ENCODE assay signal across 12 cellular contexts in genomic region chr6:169263836-169264608, GRCh38. TPM values are rescaled to one million over a fixed set of nuclear protein-coding genes. Genes with fewer than 3 reads are reported as not detected.
DNase-seq lines count a peak whose midpoint lies in the region; ATAC-seq and TF ChIP-seq lines count a peak whose summit lies in the region.
"Had no signal": no experiment of that assay in that cellular context is flagged by ENCODE, and none has a peak within 500 bp of the region (broad histone marks: within the 10 kb centered on the region; RNA-seq: fewer than 3 reads in every experiment).

No MANE protein-coding gene starts in this region.

- no peaks in the 10 kb centered on the region for H3K9me3 Mint-ChIP-seq in activated T-cell treated with anti-CD3 and anti-CD28 coated beads, Interleukin-2, amount 50 U/mL, for 4 hours
- H3K9me3 Mint-ChIP-seq: T-helper 2 cell treated with Interferon-gamma antibody and Interleukin-4, amounts not matched to agents 5 μg/mL and 100 μg/mL, for 36 hours had no signal

- TF ChIP-seq POLR2A in body of pancreas (IDR thresholded peaks at IDR 0.05) = no peak

- no peaks in the 10 kb centered on the region for H3K4me1 ChIP-seq in BE2C
- H3K4me1 ChIP-seq in body of pancreas = no peaks in the 10 kb centered on the region
- H3K4me1 ChIP-seq: tibial nerve had no signal

- no peak overlapping the region for H3K4me3 ChIP-seq in BE2C (ENCODE audit: low read depth, low read length)
- H3K4me3 ChIP-seq in body of pancreas = no peak overlapping the region
- H3K4me3 ChIP-seq: tibial nerve had no signal

- H3K36me3 ChIP-seq in BE2C (no peaks in the 10 kb centered on the region), body of pancreas (replicated peaks in 1 of 2; ENCODE audit: insufficient read depth in 1 of 2, low read depth in 2 of 2) (no peaks in the 10 kb centered on the region)
- H3K36me3 ChIP-seq: tibial nerve had no signal

- H3K27ac ChIP-seq in body of pancreas = no peak overlapping the region
- H3K27ac ChIP-seq: tibial nerve had no signal

- H3K9me3 ChIP-seq in BE2C (no peaks in the 10 kb centered on the region), body of pancreas (no peaks in the 10 kb centered on the region)
- H3K9me3 ChIP-seq: tibial nerve had no signal

- DNase-seq in BE2C = peak; percentile 44
- peak; percentile 75 for DNase-seq in HT1080 (ENCODE audit: low read depth)
- DNase-seq in body of pancreas = peak; percentile 23 to 66 (median 54)
- DNase-seq in left lobe of liver (ENCODE audit: low spot score) = peak; percentile 55
- no peak for DNase-seq in NCI-H2171 treated with DMSO at 0.1 percent for 48 hours (lab: John Stamatoyannopoulos, UW)
- DNase-seq in activated T-cell treated with anti-CD3 and anti-CD28 coated beads, Interleukin-2, amount 50 U/mL, for 4 hours = no peak
- no peak for DNase-seq in LoVo (ENCODE audit: low spot score)
- no peak for DNase-seq in activated CD4-positive, alpha-beta T cell treated with anti-CD3 and anti-CD28 coated beads for 4 hours
- DNase-seq: activated gamma-delta T cell, MV-4-11 had no signal

- ATAC-seq in body of pancreas = peak; percentile 24
- ATAC-seq in left lobe of liver = peak; percentile 57
- ATAC-seq in activated T-cell treated with anti-CD3 and anti-CD28 coated beads, Interleukin-2, amount 50 U/mL, for 4 hours = no peak

- no peaks in the 10 kb centered on the region for H3K4me1 Mint-ChIP-seq in activated T-cell treated with anti-CD3 and anti-CD28 coated beads, Interleukin-2, amount 50 U/mL, for 4 hours (ENCODE audit: low read depth)

- TF ChIP-seq CTCF in BE2C (IDR thresholded peaks at IDR 0.05; ENCODE audit: low read depth, low read length) = no peak
- TF ChIP-seq CTCF in body of pancreas (IDR thresholded peaks at IDR 0.05) = no peak

- no peaks in the 10 kb centered on the region for H3K36me3 Mint-ChIP-seq in activated T-cell treated with anti-CD3 and anti-CD28 coated beads, Interleukin-2, amount 50 U/mL, for 4 hours (ENCODE audit: insufficient read depth)

- H3K27me3 ChIP-seq in BE2C (no peaks in the 10 kb centered on the region), body of pancreas (no peaks in the 10 kb centered on the region)
- H3K27me3 ChIP-seq: tibial nerve had no signal

- no peak overlapping the region for H3K4me3 Mint-ChIP-seq in activated T-cell treated with anti-CD3 and anti-CD28 coated beads, Interleukin-2, amount 50 U/mL, for 4 hours
- H3K4me3 Mint-ChIP-seq: T-helper 2 cell treated with Interferon-gamma antibody and Interleukin-4, amounts not matched to agents 5 μg/mL and 100 μg/mL, for 36 hours had no signal

- WGBS in body of pancreas, 2 donors = 50 to 59% methylated on average over 10 to 21 of the region's 21 CpGs

- H3K27me3 Mint-ChIP-seq in activated T-cell treated with anti-CD3 and anti-CD28 coated beads, Interleukin-2, amount 50 U/mL, for 4 hours (ENCODE audit: low read depth) = peaks cover 7% of the 10 kb centered on the region

- intact Hi-C loops in body of pancreas (cut with DNase I) = no loop called here

RNA-seq across cellular contexts. Expression of gene THBS2, which starts 10.4 kb away (rescaled TPM):
- 0.46 TPM for polyA plus RNA-seq in BE2C (2012; ENCODE audit: insufficient read depth, insufficient read length, low read depth)
- total RNA-seq in HT1080 (2014; rRNA removed; shearing (Covaris generic)) = 19.9 TPM in 2 replicates
- polyA plus RNA-seq in HT1080 (2015; cell fraction: cytosol; rRNA removed) = 12.2 and 18.3 TPM in 2 replicates
- polyA plus RNA-seq in HT1080 (2015; cell fraction: nucleus; rRNA removed) = 98.3 and 108 TPM in 2 replicates
- total RNA-seq in body of pancreas (1 to 10 TPM; 8.9 to 9.6 TPM), left lobe of liver (2.9 TPM)
- under 1 TPM in 2 of 3 donors, not detected in 1; 0.05 to 0.18 TPM for total RNA-seq in activated T-cell treated with anti-CD3 and anti-CD28 coated beads, Interleukin-2, amount 50 U/mL, for 4 hours

Comparison
In these comparisons a context has a peak if more than half of its experiments do, and no peak if none do; other contexts are left out.
1. DNase-seq: peak in BE2C (single experiment), HT1080 (single experiment), body of pancreas (4 of 4) and left lobe of liver (single experiment); none in NCI-H2171 treated with DMSO at 0.1 percent for 48 hours (single experiment), activated T-cell treated with anti-CD3 and anti-CD28 coated beads, Interleukin-2, amount 50 U/mL, for 4 hours (single experiment), LoVo (single experiment) and activated CD4-positive, alpha-beta T cell treated with anti-CD3 and anti-CD28 coated beads for 4 hours (0 of 2).
2. ATAC-seq: peak in body of pancreas (single experiment) and left lobe of liver (single experiment); none in activated T-cell treated with anti-CD3 and anti-CD28 coated beads, Interleukin-2, amount 50 U/mL, for 4 hours (0 of 2).